Comparison of ENCODE assay signal across 10 cellular contexts in genomic region chr15:80777836-80778620, GRCh38. TPM values are rescaled to one million over a fixed set of nuclear protein-coding genes. Genes with fewer than 3 reads are reported as not detected.
DNase-seq lines count a peak whose midpoint lies in the region; ATAC-seq, FAIRE-seq and TF ChIP-seq lines count a peak whose summit lies in the region.
"Had no signal": no experiment of that assay in that cellular context is flagged by ENCODE, and none has a peak within 500 bp of the region (broad histone marks: within the 10 kb centered on the region; RNA-seq: fewer than 3 reads in every experiment).

No MANE protein-coding gene starts in this region.

- H3K4me1 ChIP-seq in A549 (peaks cover 12% of the 10 kb centered on the region; the same call in 2 of the 3 replicates), HEK293 (ENCODE audit: control insufficient read depth, insufficient read depth, low read length) (peaks cover 24% of the 10 kb centered on the region), mammary epithelial cell (ENCODE audit: insufficient read depth, low read length) (peaks cover 26% of the 10 kb centered on the region)

- DNase-seq in A549 (ENCODE audit: low read depth in 1 of 2, low spot score in 1 of 2) (no peak), mammary epithelial cell (peak; percentile 59), left kidney (ENCODE audit: low read depth, low spot score) (peak; percentile 81), NCI-H446 treated with DMSO at 0.1 percent for 48 hours (lab: John Stamatoyannopoulos, UW) (no peak), COLO668 (lab: John Stamatoyannopoulos, UW; ENCODE audit: unreplicated experiment) (no peak), NCI-H1436 treated with DMSO at 0.1 percent for 48 hours (lab: John Stamatoyannopoulos, UW) (no peak)
- no peak for DNase-seq in stimulated activated CD4-positive, alpha-beta T cell treated with anti-CD3 and anti-CD28 coated beads, Interleukin-12 subunit alpha, Interleukin-12 subunit beta, amount 100 ng/mL, for 4 hours
- DNase-seq: NCI-H2029 treated with DMSO at 0.1 percent for 48 hours had no signal

- H3K27me3 ChIP-seq in mammary epithelial cell (ENCODE audit: insufficient read depth, low read length) = no peaks in the 10 kb centered on the region

- TF ChIP-seq CTCF in A549 (IDR thresholded peaks at IDR 0.05) = no peak
- TF ChIP-seq CTCF in HEK293 (tag by site-specific recombination; IDR thresholded peaks at IDR 0.05) = no peak
- TF ChIP-seq CTCF in mammary epithelial cell (conservative IDR thresholded peaks at IDR 0.05 in 1 of 2, IDR thresholded peaks at IDR 0.05 in 1 of 2; ENCODE audit: extremely low read depth in 1 of 2, insufficient read depth in 1 of 2, low read depth in 1 of 2, low read length in 2 of 2) = no peak

- H3K27ac ChIP-seq in A549 (no peak overlapping the region), HEK293 (ENCODE audit: extremely low read depth, low read depth, low read length) (no peak overlapping the region), mammary epithelial cell (ENCODE audit: insufficient read depth, low read depth, low read length) (no peak overlapping the region)

- CTCF ChIA-PET in A549 (lab: Yijun Ruan, JAX) (interaction anchor here (0.6 to 7.5 kb wide), 45 partner anchors 8 to 488 kb away, joined by 3 to 362 read pairs (median 10); partner anchors contain the start of gene ABHD17C), HEK293 (lab: Yijun Ruan, JAX) (interaction anchor here (0.7 to 6.6 kb wide), 28 partner anchors 9 to 488 kb away, joined by 3 to 203 read pairs (median 8); partner anchors contain the start of gene ABHD17C), mammary epithelial cell (lab: Charles Lee; ENCODE audit: low non-redundant PET) (interaction anchor here (0.6 to 2.3 kb wide), 2 partner anchors 118 to 158 kb away, joined by 4 to 9 read pairs; no protein-coding TSS in a partner anchor)

- H3K4me3 ChIP-seq in A549 (no peak overlapping the region), HEK293 (ENCODE audit: low read depth, low read length) (no peak overlapping the region), mammary epithelial cell (replicated peaks in 1 of 3; ENCODE audit: insufficient read depth in 1 of 3, low read depth in 2 of 3, low read length in 3 of 3) (no peak overlapping the region)

- no peak overlapping the region for H3K9ac ChIP-seq in mammary epithelial cell (ENCODE audit: insufficient read depth, low read length)

- H3K36me3 ChIP-seq in HEK293 (ENCODE audit: control insufficient read depth in 2 of 2, insufficient read depth in 1 of 2, low read length in 2 of 2) = no peaks in the 10 kb centered on the region
- no peaks in the 10 kb centered on the region for H3K36me3 ChIP-seq in mammary epithelial cell (ENCODE audit: insufficient read depth, low read length)

- H2AFZ ChIP-seq in mammary epithelial cell (ENCODE audit: low read depth, low read length) = no peak overlapping the region

- in situ Hi-C loops in mammary epithelial cell (cut with MboI; ENCODE audit: low sequenced_read_pairs in 2 of 2) = loop anchor here in 1 of 2 donors (5.0 kb wide), 3 partner anchors 194 to 321 kb away; no protein-coding TSS in a partner anchor

- POLR2A ChIA-PET in A549 (lab: Yijun Ruan, JAX) (interaction anchor here (1.7 kb wide), 1 partner anchor 210 kb away, joined by 5 read pairs; no protein-coding TSS in a partner anchor), HEK293 (lab: Yijun Ruan, JAX) (interaction anchor here (0.6 to 0.8 kb wide), 2 partner anchors 210 to 223 kb away, joined by 3 to 6 read pairs; partner anchors contain the start of gene TLNRD1)

- BruUV-seq in mammary epithelial cell (replicated peaks; lab: Mats Ljungman, UMichigan) = no TSS peak

- ATAC-seq in A549 = no peak

- H3K4me2 ChIP-seq in A549 = peak overlapping the region; percentile 98; the same call in 1 of the 3 replicates
- no peak overlapping the region for H3K4me2 ChIP-seq in mammary epithelial cell (ENCODE audit: insufficient read depth, low read depth, low read length)

- TF ChIP-seq POLR2A in A549 (IDR thresholded peaks at IDR 0.05; ENCODE audit: low read length) = no peak

- intact Hi-C loops in mammary epithelial cell (cut with micrococcal nuclease) = loop anchor here (2.0 kb wide), 2 partner anchors 75 to 81 kb away; no protein-coding TSS in a partner anchor

- dilution Hi-C loops in mammary epithelial cell (cut with HindIII; ENCODE audit: low sequenced_read_pairs) = loop anchor here (25.0 kb wide), 1 partner anchor 216 kb away; no protein-coding TSS in a partner anchor

- WGBS in A549 (ENCODE audit: missing lambda C conversion rate) = 76% methylated on average over 10 of the region's 10 CpGs
- WGBS in mammary epithelial cell (ENCODE audit: low coverage, missing lambda C conversion rate) = 87% methylated on average over 8 of the region's 10 CpGs

- H3K79me2 ChIP-seq in mammary epithelial cell (ENCODE audit: insufficient read depth, low read length) = no peaks in the 10 kb centered on the region

- FAIRE-seq in A549 (lab: Jason Lieb, UNC) = no peak

- TF ChIP-seq EP300 in A549 (IDR thresholded peaks at IDR 0.05) = no peak

- H4K20me1 ChIP-seq in mammary epithelial cell (ENCODE audit: insufficient read depth, low read length) = no peaks in the 10 kb centered on the region

- TF ChIP-seq RAD21 in A549 (conservative IDR thresholded peaks at IDR 0.05 in 1 of 2, IDR thresholded peaks at IDR 0.05 in 1 of 2) = no peak

- H3K9me3 ChIP-seq in A549 (no peaks in the 10 kb centered on the region), HEK293 (ENCODE audit: control insufficient read depth, insufficient read depth, low read depth, low read length) (no peaks in the 10 kb centered on the region), mammary epithelial cell (replicated peaks; ENCODE audit: insufficient read depth, low read length) (no peaks in the 10 kb centered on the region)

TF ChIP-seq in A549, 52 proteins besides CTCF, POLR2A, EP300 and RAD21:
- no peak for TF ChIP-seq TFCP2L1 (CRISPR knock-in tag; IDR thresholded peaks at IDR 0.05)
- TF ChIP-seq FOSL2 (IDR thresholded peaks at IDR 0.05) = no peak
- TF ChIP-seq FOSL2 (CRISPR knock-in tag; IDR thresholded peaks at IDR 0.05) = no peak
- TF ChIP-seq SMC3 (IDR thresholded peaks at IDR 0.05) = no peak
- no peak for TF ChIP-seq JUNB (IDR thresholded peaks at IDR 0.05)
- TF ChIP-seq BCL3 (IDR thresholded peaks at IDR 0.05) = no peak
- no peak for TF ChIP-seq HES2 (IDR thresholded peaks at IDR 0.05)
- no peak for TF ChIP-seq RARB (CRISPR knock-in tag; IDR thresholded peaks at IDR 0.05)
- TF ChIP-seq HEYL (CRISPR knock-in tag; IDR thresholded peaks at IDR 0.05) = no peak

TF ChIP-seq in HEK293, 187 proteins besides CTCF, POLR2A, EP300 and RAD21:
- no peak for TF ChIP-seq ZNF629 (tag by site-specific recombination; IDR thresholded peaks at IDR 0.05)
- no peak for TF ChIP-seq ZNF610 (tag by site-specific recombination; IDR thresholded peaks at IDR 0.05; ENCODE audit: borderline replicate concordance)
- TF ChIP-seq ZNF184 (tag by site-specific recombination; IDR thresholded peaks at IDR 0.05) = no peak
- TF ChIP-seq KLF7 (tag by site-specific recombination; IDR thresholded peaks at IDR 0.05; ENCODE audit: borderline replicate concordance) = no peak
- TF ChIP-seq WT1 (tag by site-specific recombination; IDR thresholded peaks at IDR 0.05) = peak; percentile 72
- TF ChIP-seq MZF1 (tag by site-specific recombination; IDR thresholded peaks at IDR 0.05; ENCODE audit: borderline replicate concordance) = no peak
- no peak for TF ChIP-seq ZNF2 (tag by site-specific recombination; IDR thresholded peaks at IDR 0.05)

RNA-seq across cellular contexts. Expression of gene CEMIP, which starts 1.1 kb away (rescaled TPM):
- polyA plus RNA-seq in A549 (2011; rRNA removed) (0.84 and 1.1 TPM in 2 replicates), A549 (2017; fragmentation: RNase III; extraction: RNeasy Plus Mini Kit Qiagen cat#74134 plus additional on column Dnase treatment) (0.32 to 0.75 TPM (median 0.54 TPM) in 3 replicates), mammary epithelial cell (0.18 TPM)
- 0.05 and 0.22 TPM in 2 replicates for polyA plus RNA-seq in A549 (2012; cell fraction: cytosol; rRNA removed)
- polyA plus RNA-seq in A549 (2012; cell fraction: nucleus; rRNA removed) = 0.11 and 0.16 TPM in 2 replicates
- polyA minus RNA-seq in A549 (2011; rRNA and poly(A)+ RNA removed) = 2.0 and 2.4 TPM in 2 replicates
- 1 to 10 TPM in 1 of 2 donors, under 1 TPM in 1; 0.35 to 1.3 TPM for total RNA-seq in mammary epithelial cell
- 0.83 TPM for polyA minus RNA-seq in mammary epithelial cell
- total RNA-seq: activated naive CD4-positive, alpha-beta T cell treated with anti-CD3 and anti-CD28 coated beads for 36 hours had no signal

Comparison
In these comparisons a context has a peak if more than half of its experiments do, and no peak if none do; other contexts are left out.
1. DNase-seq: peak in mammary epithelial cell (single experiment) and left kidney (single experiment); none in A549 (0 of 2), NCI-H446 treated with DMSO at 0.1 percent for 48 hours (single experiment), stimulated activated CD4-positive, alpha-beta T cell treated with anti-CD3 and anti-CD28 coated beads, Interleukin-12 subunit alpha, Interleukin-12 subunit beta, amount 100 ng/mL, for 4 hours (single experiment), COLO668 (single experiment) and NCI-H1436 treated with DMSO at 0.1 percent for 48 hours (single experiment).